ENCODE assay signal across 15 cellular contexts in genomic region chr5:143443330-143443729, GRCh38. TPM values are rescaled to one million over a fixed set of nuclear protein-coding genes. Genes with fewer than 3 reads are reported as not detected.
DNase-seq lines count a peak whose midpoint lies in the region; ATAC-seq, FAIRE-seq and TF ChIP-seq lines count a peak whose summit lies in the region.
"Had no signal": no experiment of that assay in that cellular context is flagged by ENCODE, and none has a peak within 500 bp of the region (broad histone marks: within the 10 kb centered on the region; RNA-seq: fewer than 3 reads in every experiment).

No MANE protein-coding gene starts in this region.

- H3K4me1 ChIP-seq in PC-3 (ENCODE audit: insufficient read depth, low read length) (no peaks in the 10 kb centered on the region), K562 (replicated peaks in 1 of 2; ENCODE audit: control insufficient read depth in 2 of 2, insufficient read depth in 2 of 2, low read length in 2 of 2) (no peaks in the 10 kb centered on the region)

- H3K9me1 ChIP-seq in K562 (ENCODE audit: control insufficient read depth, insufficient read depth, low read length) = no peaks in the 10 kb centered on the region

- H3F3A ChIP-seq in PC-3 (ENCODE audit: low read length, unreplicated experiment) = no peaks in the 10 kb centered on the region

- 0 out of 2 replicates have a peak overlapping the region, but pooled peaks have one; percentile 10 for H2AFZ ChIP-seq in PC-3 (ENCODE audit: low read length)
- no peak overlapping the region for H2AFZ ChIP-seq in K562 (ENCODE audit: low read depth, low read length)

- no peaks in the 10 kb centered on the region for H3K27me3 Mint-ChIP-seq in stimulated activated naive CD8-positive, alpha-beta T cell treated with anti-CD3 and anti-CD28 coated beads, Interleukin-15, amount 100 ng/mL, for 72 hours
- H3K27me3 Mint-ChIP-seq in immature natural killer cell (ENCODE audit: low read depth in 3 of 3) = no peaks in the 10 kb centered on the region

- H3K36me3 ChIP-seq in PC-3 (ENCODE audit: low read depth, low read length) = no peaks in the 10 kb centered on the region
- no peaks in the 10 kb centered on the region for H3K36me3 ChIP-seq in K562 (ENCODE audit: control insufficient read depth, insufficient read depth, low read length)
- H3K36me3 ChIP-seq: BLaER1 treated with 17β-estradiol and CSF1 and Interleukin-3, amounts not matched to agents 10 nM and 100 nM had no signal

- H3K27ac ChIP-seq in PC-3 (ENCODE audit: low read length) = no peak overlapping the region
- H3K27ac ChIP-seq in K562 (ENCODE audit: extremely low read depth, low read depth, low read length) = no peak overlapping the region
- H3K27ac ChIP-seq: BLaER1 treated with 17β-estradiol and CSF1 and Interleukin-3, amounts not matched to agents 10 nM and 100 nM had no signal

- DNase-seq in stimulated activated naive CD8-positive, alpha-beta T cell treated with anti-CD3 and anti-CD28 coated beads, Interleukin-15, amount 100 ng/mL, for 72 hours = no peak
- no peak for DNase-seq in stimulated activated naive CD8-positive, alpha-beta T cell treated with anti-CD3 and anti-CD28 coated beads, Interleukin-15, Interleukin-2, amounts not matched to agents 100 U/mL and 50 U/mL, for 24 hours
- DNase-seq in PC-3 (no peak), K562 (ENCODE audit: extremely low read depth in 1 of 4, low spot score in 3 of 4) (no peak), H4 (ENCODE audit: low spot score) (no peak), OCI-M1 (lab: John Stamatoyannopoulos, UW) (no peak), immature natural killer cell (no peak)
- DNase-seq: 8988T; CD4-positive, CD25-positive, alpha-beta regulatory T cell; DMS53; GF-D8; GOT3; HCEC 1CT; HFFc6 had no signal

- no peak overlapping the region for H3K27ac Mint-ChIP-seq in stimulated activated naive CD8-positive, alpha-beta T cell treated with anti-CD3 and anti-CD28 coated beads, Interleukin-15, amount 100 ng/mL, for 72 hours
- no peak overlapping the region for H3K27ac Mint-ChIP-seq in immature natural killer cell
- H3K27ac Mint-ChIP-seq: CD4-positive, CD25-positive, alpha-beta regulatory T cell had no signal

- no peaks in the 10 kb centered on the region for H3K9me3 ChIP-seq in PC-3 (ENCODE audit: low read length)
- H3K9me3 ChIP-seq in K562 (replicated peaks; ENCODE audit: control insufficient read depth, insufficient read depth, low read depth, low read length) = no peaks in the 10 kb centered on the region

- no peaks in the 10 kb centered on the region for H3K36me3 Mint-ChIP-seq in immature natural killer cell
- H3K36me3 Mint-ChIP-seq: CD4-positive, CD25-positive, alpha-beta regulatory T cell had no signal

- no peak overlapping the region for H3K4me3 ChIP-seq in PC-3 (ENCODE audit: low read length)
- no peak overlapping the region for H3K4me3 ChIP-seq in K562
- H3K4me3 ChIP-seq: BLaER1 treated with 17β-estradiol and CSF1 and Interleukin-3, amounts not matched to agents 10 nM and 100 nM had no signal

- H3K4me1 Mint-ChIP-seq in stimulated activated naive CD8-positive, alpha-beta T cell treated with anti-CD3 and anti-CD28 coated beads, Interleukin-15, amount 100 ng/mL, for 72 hours = peaks cover 19% of the 10 kb centered on the region
- no peaks in the 10 kb centered on the region for H3K4me1 Mint-ChIP-seq in immature natural killer cell

- H3K27me3 ChIP-seq in PC-3 (ENCODE audit: low read length) (no peaks in the 10 kb centered on the region), K562 (ENCODE audit: control insufficient read depth in 2 of 2, insufficient read depth in 2 of 2, low read length in 2 of 2) (no peaks in the 10 kb centered on the region; a peak in 2 of 5 replicates)
- H3K27me3 ChIP-seq: BLaER1 treated with 17β-estradiol and CSF1 and Interleukin-3, amounts not matched to agents 10 nM and 100 nM had no signal

- intact Hi-C loops in PC-3 (cut with micrococcal nuclease) = no loop called here
- intact Hi-C loops in K562 (cut with micrococcal nuclease) = no loop called here

- in situ Hi-C loops in K562 (cut with MboI) = no loop called here

- WGBS in K562 (ENCODE audit: insufficient coverage, low coverage, missing lambda C conversion rate) = 0% methylated on average over 1 of the region's 1 CpG

- TF ChIP-seq POLR2A in K562 (conservative IDR thresholded peaks at IDR 0.05) = no peak

- H3K9ac ChIP-seq in PC-3 (ENCODE audit: low read length) (no peak overlapping the region), K562 (ENCODE audit: insufficient read depth in 1 of 2, low read depth in 2 of 2, low read length in 2 of 2) (no peak overlapping the region)
- H3K9ac ChIP-seq: BLaER1 treated with 17β-estradiol and CSF1 and Interleukin-3, amounts not matched to agents 10 nM and 100 nM had no signal

- no peak for FAIRE-seq in K562 (lab: Jason Lieb, UNC)

- POLR2A ChIA-PET in PC-3 (lab: Charles Lee; ENCODE audit: unreplicated experiment) (no interaction called here), K562 (lab: Yijun Ruan, JAX) (no interaction called here)

- H4K20me1 ChIP-seq in PC-3 (ENCODE audit: low read length) = no peaks in the 10 kb centered on the region
- H4K20me1 ChIP-seq in K562 (replicated peaks; ENCODE audit: control insufficient read depth, insufficient read depth, low read length) = no peaks in the 10 kb centered on the region
- H4K20me1 ChIP-seq: BLaER1 treated with 17β-estradiol and CSF1 and Interleukin-3, amounts not matched to agents 10 nM and 100 nM had no signal

- TF ChIP-seq EP300 in K562 (IDR thresholded peaks at IDR 0.05; ENCODE audit: low read length) = no peak

- no peaks in the 10 kb centered on the region for H3K9me3 Mint-ChIP-seq in stimulated activated naive CD8-positive, alpha-beta T cell treated with anti-CD3 and anti-CD28 coated beads, Interleukin-15, amount 100 ng/mL, for 72 hours
- H3K9me3 Mint-ChIP-seq in immature natural killer cell = no peaks in the 10 kb centered on the region
- H3K9me3 Mint-ChIP-seq: HFFc6 had no signal

- BruUV-seq in PC-3 (replicated peaks; lab: Mats Ljungman, UMichigan) = no TSS peak
- no TSS peak for BruUV-seq in K562 (replicated peaks; lab: Mats Ljungman, UMichigan)

- H3K79me2 ChIP-seq in PC-3 (ENCODE audit: low read length) (no peaks in the 10 kb centered on the region), K562 (ENCODE audit: control insufficient read depth, insufficient read depth, low read length) (no peaks in the 10 kb centered on the region)

- CTCF ChIA-PET in PC-3 (lab: Charles Lee) (no interaction called here), K562 (lab: Yijun Ruan, JAX; ENCODE audit: low intra/inter-chr PET ratio) (no interaction called here)

- peak; percentile 51 for ATAC-seq in stimulated activated naive CD8-positive, alpha-beta T cell treated with anti-CD3 and anti-CD28 coated beads, Interleukin-15, amount 100 ng/mL, for 72 hours
- no peak for ATAC-seq in stimulated activated naive CD8-positive, alpha-beta T cell treated with anti-CD3 and anti-CD28 coated beads, Interleukin-15, Interleukin-2, amounts not matched to agents 100 U/mL and 50 U/mL, for 24 hours
- ATAC-seq in PC-3 (no peak), K562 (peak; percentile 51; the same call in 2 of the 3 replicates)

- no peak for TF ChIP-seq CTCF in PC-3 (conservative IDR thresholded peaks at IDR 0.05; ENCODE audit: low read depth, low read length)
- no peak for TF ChIP-seq CTCF in K562 (IDR thresholded peaks at IDR 0.05 in 2 of 3, conservative IDR thresholded peaks at IDR 0.05 in 1 of 3; ENCODE audit: insufficient read depth in 2 of 3, low read depth in 1 of 3, low read length in 3 of 3)

- TF ChIP-seq RAD21 in K562 (CRISPR knock-in tag; conservative IDR thresholded peaks at IDR 0.05 in 1 of 2, IDR thresholded peaks at IDR 0.05 in 1 of 2) = no peak

- H3K4me2 ChIP-seq in PC-3 (ENCODE audit: low read length) = no peak overlapping the region
- H3K4me2 ChIP-seq in K562 (ENCODE audit: insufficient read depth, low read length) = no peak overlapping the region
- H3K4me2 ChIP-seq: BLaER1 treated with 17β-estradiol and CSF1 and Interleukin-3, amounts not matched to agents 10 nM and 100 nM had no signal

- no peaks in the 10 kb centered on the region for H3K9me2 ChIP-seq in PC-3 (replicated peaks; ENCODE audit: low read length)

- no peak overlapping the region for H3K4me3 Mint-ChIP-seq in stimulated activated naive CD8-positive, alpha-beta T cell treated with anti-CD3 and anti-CD28 coated beads, Interleukin-15, amount 100 ng/mL, for 72 hours
- no peak overlapping the region for H3K4me3 Mint-ChIP-seq in immature natural killer cell
- H3K4me3 Mint-ChIP-seq: CD4-positive, CD25-positive, alpha-beta regulatory T cell; HFFc6 had no signal

TF ChIP-seq in K562, 482 proteins besides CTCF, POLR2A, EP300 and RAD21 (continues in another document):
- no peak for TF ChIP-seq TEAD1 (CRISPR knock-in tag; IDR thresholded peaks at IDR 0.05)
- TF ChIP-seq NR4A1 (CRISPR knock-in tag; IDR thresholded peaks at IDR 0.05) = no peak
- no peak for TF ChIP-seq NR4A1 (tag; IDR thresholded peaks at IDR 0.05)
- no peak for TF ChIP-seq IRF1 (CRISPR knock-in tag; IDR thresholded peaks at IDR 0.05; ENCODE audit: borderline replicate concordance)

RNA-seq across cellular contexts. Expression of gene NR3C1, which starts 39.8 kb away (rescaled TPM):
- total RNA-seq in PC-3 (2014; rRNA removed) (13.0 and 14.5 TPM in 2 replicates), K562 (2014; rRNA removed) (13.3 and 14.2 TPM in 2 replicates), K562 (2014; rRNA removed; fragmentation: Illumina TruSeq; extraction: Trizol) (25.0 and 29.3 TPM in 2 replicates), K562 (2015; rRNA removed; fragmentation: Illumina TruSeq; extraction: Trizol) (26.2 and 27.5 TPM in 2 replicates), K562 (2021) (33.5 and 36.0 TPM in 2 replicates)
- total RNA-seq in K562 (2011; cell fraction: chromatin; rRNA removed; ENCODE audit: low replicate concordance) = 33.0 and 42.8 TPM in 2 replicates
- total RNA-seq in K562 (2011; cell fraction: nucleolus; rRNA removed) = 9.5 and 12.0 TPM in 2 replicates
- 15.3 and 17.5 TPM in 2 replicates for total RNA-seq in K562 (2011; cell fraction: nucleoplasm; rRNA removed)
- polyA plus RNA-seq in K562 (2011; rRNA removed) (12.2 and 15.0 TPM in 2 replicates), K562 (2014; fragmentation: Illumina TruSeq; extraction: Trizol) (16.5 and 17.5 TPM in 2 replicates), K562 (2014; fragmentation: Nextera tagmentation; extraction: Ambion mirVana) (10 to 100 TPM in 1 of 2 experiments, 1 to 10 TPM in 1; 8.2 to 10.1 TPM), K562 (2014; rRNA removed) (10.1 and 10.4 TPM in 2 replicates), immature natural killer cell (100 to 1,000 TPM in 1 of 3 donors, 10 to 100 TPM in 2; 87.3 to 142 (median 92.6) TPM)
- 4.2 and 7.2 TPM in 2 replicates for polyA plus RNA-seq in K562 (2011; cell fraction: cytosol; rRNA removed)
- polyA plus RNA-seq in K562 (2011; cell fraction: nucleus; rRNA removed) = 6.0 and 8.1 TPM in 2 replicates
- 14.5 and 14.6 TPM in 2 replicates for polyA plus RNA-seq in K562 (2012)
- 36.4 and 41.1 TPM in 2 replicates for polyA minus RNA-seq in K562 (2011; rRNA and poly(A)+ RNA removed)
- 12.2 and 16.9 TPM in 2 replicates for polyA minus RNA-seq in K562 (2011; cell fraction: cytosol; rRNA and poly(A)+ RNA removed)
- 15.5 and 32.2 TPM in 2 replicates for polyA minus RNA-seq in K562 (2011; cell fraction: nucleus; rRNA and poly(A)+ RNA removed)
- 47.9 and 55.5 TPM in 2 replicates for total RNA-seq in H4 (2014; rRNA removed; shearing (Covaris generic))

Comparison
In these comparisons a context has a peak if more than half of its experiments do, and no peak if none do; other contexts are left out.
1. ATAC-seq: peak in stimulated activated naive CD8-positive, alpha-beta T cell treated with anti-CD3 and anti-CD28 coated beads, Interleukin-15, amount 100 ng/mL, for 72 hours (single experiment) and K562 (single experiment); none in stimulated activated naive CD8-positive, alpha-beta T cell treated with anti-CD3 and anti-CD28 coated beads, Interleukin-15, Interleukin-2, amounts not matched to agents 100 U/mL and 50 U/mL, for 24 hours (single experiment) and PC-3 (single experiment).